Comparison of ENCODE assay signal across 8 cellular contexts in the genomic region with DNA sequence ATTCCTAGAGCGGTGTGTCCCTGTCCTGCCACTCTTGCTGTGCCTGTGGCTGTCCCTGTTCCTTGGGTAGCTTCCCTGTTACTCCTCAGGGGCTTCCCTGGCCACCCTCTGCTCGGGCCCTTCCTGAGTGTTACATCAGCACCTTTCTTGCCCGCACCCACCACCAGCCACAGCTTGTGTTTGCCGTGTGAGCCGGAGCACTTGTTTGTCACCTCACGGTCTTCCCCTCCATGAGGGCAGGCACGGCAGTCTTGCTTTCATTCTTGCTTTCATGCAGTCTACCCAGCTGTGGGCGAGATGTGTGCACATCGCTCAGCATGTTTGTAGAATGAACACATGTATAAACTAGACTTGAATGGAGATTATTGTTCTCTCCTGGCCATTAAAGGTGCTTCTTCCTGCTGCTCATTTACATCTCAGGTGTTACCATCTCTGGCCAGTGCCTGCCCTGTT. TPM values are rescaled to one million over a fixed set of nuclear protein-coding genes. Genes with fewer than 3 reads are reported as not detected.
DNase-seq lines count a peak whose midpoint lies in the region; ATAC-seq and TF ChIP-seq lines count a peak whose summit lies in the region.

No MANE protein-coding gene starts in this region.

- H3K4me3 ChIP-seq in mammary epithelial cell (replicated peaks in 1 of 3; ENCODE audit: insufficient read depth in 1 of 3, low read depth in 2 of 3, low read length in 3 of 3): peak overlapping the region; percentile 8 to 48 (median 34)
- no peak overlapping the region for H3K4me3 ChIP-seq in gastroesophageal sphincter

- dilution Hi-C loops in mammary epithelial cell (cut with HindIII; ENCODE audit: low sequenced_read_pairs): no loop called here

- TF ChIP-seq EP300 in gastroesophageal sphincter (IDR thresholded peaks at IDR 0.05): no peak

- H3K27ac ChIP-seq in RWPE1: no peak overlapping the region
- peak overlapping the region; percentile 66 for H3K27ac ChIP-seq in mammary epithelial cell (ENCODE audit: insufficient read depth, low read depth, low read length)
- H3K27ac ChIP-seq in gastroesophageal sphincter: no peak overlapping the region

- no peaks in the 10 kb centered on the region for H3K27me3 ChIP-seq in mammary epithelial cell (ENCODE audit: insufficient read depth, low read length)
- no peaks in the 10 kb centered on the region for H3K27me3 ChIP-seq in gastroesophageal sphincter

- H3K79me2 ChIP-seq in mammary epithelial cell (ENCODE audit: insufficient read depth, low read length): peaks cover 82% of the 10 kb centered on the region

- intact Hi-C loops in mammary epithelial cell (cut with micrococcal nuclease): no loop called here

- POLR2A ChIA-PET in RWPE1 (lab: Yijun Ruan, JAX; ENCODE audit: low non-redundant PET): interaction anchor here (0.5 kb wide), 1 partner anchor 22 kb away, joined by 4 read pairs; no protein-coding TSS in a partner anchor

- 2% methylated on average over 9 of the region's 9 CpGs for WGBS in mammary epithelial cell (ENCODE audit: low coverage, missing lambda C conversion rate)
- 66 to 100% methylated on average over 2 to 7 of the region's 9 CpGs for whole genome bisulfite sequencing in gastroesophageal sphincter (ENCODE audit: low coverage in 1 of 2), 2 donors

- CTCF ChIA-PET in RWPE1 (lab: Yijun Ruan, JAX) (interaction anchor here (0.7 kb wide), 2 partner anchors 25 to 381 kb away, joined by 3 read pairs; no protein-coding TSS in a partner anchor), mammary epithelial cell (lab: Charles Lee; ENCODE audit: low non-redundant PET) (interaction anchor here (0.7 kb wide), 1 partner anchor 426 kb away, joined by 4 read pairs; no protein-coding TSS in a partner anchor)

- peak; percentile 12 for DNase-seq in RWPE1 (ENCODE audit: low spot score)
- peak; percentile 81 for DNase-seq in mammary epithelial cell
- DNase-seq in stimulated activated CD4-positive, alpha-beta T cell treated with anti-CD3 and anti-CD28 coated beads, Interleukin-4, amount 100 ng/mL, for 4 hours: peak; percentile 48 to 61
- no peak for DNase-seq in mesenteric fat pad (ENCODE audit: low spot score)
- DNase-seq in T1000 (lab: John Stamatoyannopoulos, UW): no peak

- BruUV-seq in mammary epithelial cell (replicated peaks; lab: Mats Ljungman, UMichigan): no TSS peak

- TF ChIP-seq POLR2A in gastroesophageal sphincter (IDR thresholded peaks at IDR 0.05): no peak

- in situ Hi-C loops in mammary epithelial cell (cut with MboI; ENCODE audit: low sequenced_read_pairs in 2 of 2): no loop called here

- H2AFZ ChIP-seq in mammary epithelial cell (ENCODE audit: low read depth, low read length): peak overlapping the region; percentile 60

- H3K9me3 ChIP-seq in mammary epithelial cell (replicated peaks; ENCODE audit: insufficient read depth, low read length): no peaks in the 10 kb centered on the region
- H3K9me3 ChIP-seq in gastroesophageal sphincter: no peaks in the 10 kb centered on the region

- peak; percentile 84 for ATAC-seq in GM19023 (IDR thresholded peaks at IDR 0.05; ENCODE audit: unreplicated experiment)
- ATAC-seq in HG02943 (IDR thresholded peaks at IDR 0.05; ENCODE audit: low read depth, unreplicated experiment): peak; percentile 72
- ATAC-seq in gastroesophageal sphincter: no peak

- TF ChIP-seq CTCF in RWPE1 (conservative IDR thresholded peaks at IDR 0.05; ENCODE audit: low read depth): no peak
- no peak for TF ChIP-seq CTCF in mammary epithelial cell (conservative IDR thresholded peaks at IDR 0.05 in 1 of 2, IDR thresholded peaks at IDR 0.05 in 1 of 2; ENCODE audit: extremely low read depth in 1 of 2, insufficient read depth in 1 of 2, low read depth in 1 of 2, low read length in 2 of 2)
- TF ChIP-seq CTCF in gastroesophageal sphincter (IDR thresholded peaks at IDR 0.05): no peak

- H3K4me2 ChIP-seq in mammary epithelial cell (ENCODE audit: insufficient read depth, low read depth, low read length): peak overlapping the region; percentile 76

- no peaks in the 10 kb centered on the region for H4K20me1 ChIP-seq in mammary epithelial cell (ENCODE audit: insufficient read depth, low read length)

- peak overlapping the region; percentile 52 for H3K9ac ChIP-seq in mammary epithelial cell (ENCODE audit: insufficient read depth, low read length)

- H3K36me3 ChIP-seq in mammary epithelial cell (ENCODE audit: insufficient read depth, low read length) (no peaks in the 10 kb centered on the region), gastroesophageal sphincter (no peaks in the 10 kb centered on the region)

- peaks cover 20% of the 10 kb centered on the region for H3K4me1 ChIP-seq in mammary epithelial cell (ENCODE audit: insufficient read depth, low read length)
- peaks cover 0 to 33% (median 2%) of the 10 kb centered on the region in 3 donors for H3K4me1 ChIP-seq in gastroesophageal sphincter

RNA-seq across cellular contexts. Expression of gene TRAF3, which starts 42.0 kb away (rescaled TPM):
- 10 to 100 TPM; 20.5 to 23.2 TPM for total RNA-seq in mammary epithelial cell
- 15.0 TPM for polyA plus RNA-seq in mammary epithelial cell
- 12.8 TPM for polyA minus RNA-seq in mammary epithelial cell
- 33.3 TPM for total RNA-seq in mesenteric fat pad
- total RNA-seq in gastroesophageal sphincter: 10 to 100 TPM; 10.9 to 29.0 (median 18.7) TPM

Comparison
In these comparisons a context has a peak if more than half of its experiments do, and no peak if none do; other contexts are left out.
1. DNase-seq: peak in RWPE1 (single experiment), mammary epithelial cell (single experiment) and stimulated activated CD4-positive, alpha-beta T cell treated with anti-CD3 and anti-CD28 coated beads, Interleukin-4, amount 100 ng/mL, for 4 hours (2 of 2); none in mesenteric fat pad (single experiment) and T1000 (single experiment).
2. H3K4me3 ChIP-seq: peak in mammary epithelial cell (3 of 3); none in gastroesophageal sphincter (0 of 2).